In genomic region chr20:44501448-44501847, GRCh38 we compare ENCODE assay signal across 14 cellular contexts. TPM values are rescaled to one million over a fixed set of nuclear protein-coding genes. Genes with fewer than 3 reads are reported as not detected.
DNase-seq lines count a peak whose midpoint lies in the region; ATAC-seq and TF ChIP-seq lines count a peak whose summit lies in the region.
"Had no signal": no experiment of that assay in that cellular context is flagged by ENCODE, and none has a peak within 500 bp of the region (broad histone marks: within the 10 kb centered on the region; RNA-seq: fewer than 3 reads in every experiment).

No MANE protein-coding gene starts in this region.

- peaks cover 3 to 14% of the 10 kb centered on the region in 2 donors for H3K4me1 ChIP-seq in adrenal gland (replicated peaks in 1 of 2)
- H3K4me1 ChIP-seq in left ventricle myocardium inferior: peaks cover 22% of the 10 kb centered on the region
- H3K4me1 ChIP-seq in esophagus squamous epithelium: peaks cover 4 to 22% (median 14%) of the 10 kb centered on the region in 3 donors
- H3K4me1 ChIP-seq: lower lobe of right lung had no signal

- H3K27ac ChIP-seq in adrenal gland (peak overlapping the region in 3 of 5 donors; percentile 30 to 57 (median 38)), left ventricle myocardium inferior (replicated peaks) (peak overlapping the region; percentile 28), esophagus squamous epithelium (no peak overlapping the region)
- H3K27ac ChIP-seq: HL-60, lower lobe of right lung, SJSA1 had no signal

- H3K36me3 Mint-ChIP-seq in activated naive CD8-positive, alpha-beta T cell: peaks cover 13% of the 10 kb centered on the region
- peaks cover 45% of the 10 kb centered on the region for H3K36me3 Mint-ChIP-seq in activated naive CD8-positive, alpha-beta T cell treated with anti-CD3 and anti-CD28 coated beads, Interleukin-2, amount 50 U/mL, for 24 hours (ENCODE audit: low read depth)
- H3K36me3 Mint-ChIP-seq in stimulated activated effector memory CD8-positive, alpha-beta T cell treated with anti-CD3 and anti-CD28 coated beads, Interleukin-12 subunit alpha, Interleukin-12 subunit beta, amount 100 ng/mL, for 72 hours: peaks cover 100% of the 10 kb centered on the region

- DNase-seq in activated naive CD8-positive, alpha-beta T cell treated with anti-CD3 and anti-CD28 coated beads, Interleukin-2, amount 50 U/mL, for 24 hours: no peak
- DNase-seq in adrenal gland: peak in 6 of 7 donors; percentile 49 to 78 (median 68)
- DNase-seq in left ventricle myocardium inferior: no peak
- DNase-seq in stimulated activated effector memory CD8-positive, alpha-beta T cell treated with anti-CD3 and anti-CD28 coated beads, Interleukin-12 subunit alpha, Interleukin-12 subunit beta, amount 100 ng/mL, for 72 hours (ENCODE audit: low spot score in 2 of 2): no peak
- no peak for DNase-seq in esophagus squamous epithelium (lab: John Stamatoyannopoulos, UW)
- no peak for DNase-seq in NCI-H2196 treated with DMSO at 0.1 percent for 48 hours (lab: John Stamatoyannopoulos, UW; ENCODE audit: unreplicated experiment)
- DNase-seq in ACHN: no peak
- DNase-seq: activated CD8-positive, alpha-beta memory T cell treated with anti-CD3 and anti-CD28 coated beads, Interleukin-2, amount 50 U/mL, for 48 hours; anterior cingulate cortex; hippocampal formation; lower lobe of right lung had no signal

- peaks cover 0 to 89% of the 10 kb centered on the region in 2 donors for H3K36me3 ChIP-seq in adrenal gland (replicated peaks in 1 of 2)
- H3K36me3 ChIP-seq in left ventricle myocardium inferior: peaks cover 100% of the 10 kb centered on the region
- H3K36me3 ChIP-seq in esophagus squamous epithelium: peaks cover 22 to 99% (median 53%) of the 10 kb centered on the region in 3 donors

- in situ Hi-C loops in ACHN (cut with HindIII; ENCODE audit: low pct_ligation_motif_present, low pct_unique_long_range_greater_than_20kb, low sequenced_read_pairs): no loop called here

- intact Hi-C loops in adrenal gland (cut with DNase I) (no loop called here), left ventricle myocardium inferior (cut with micrococcal nuclease) (no loop called here), esophagus squamous epithelium (cut with DNase I) (no loop called here)

- peak overlapping the region; percentile 13 for H3K27ac Mint-ChIP-seq in activated naive CD8-positive, alpha-beta T cell
- no peak overlapping the region for H3K27ac Mint-ChIP-seq in activated naive CD8-positive, alpha-beta T cell treated with anti-CD3 and anti-CD28 coated beads, Interleukin-2, amount 50 U/mL, for 24 hours
- peak overlapping the region; percentile 66 for H3K27ac Mint-ChIP-seq in stimulated activated effector memory CD8-positive, alpha-beta T cell treated with anti-CD3 and anti-CD28 coated beads, Interleukin-12 subunit alpha, Interleukin-12 subunit beta, amount 100 ng/mL, for 72 hours

- TF ChIP-seq CTCF in adrenal gland (IDR thresholded peaks at IDR 0.05) (no peak), left ventricle myocardium inferior (IDR thresholded peaks at IDR 0.05; ENCODE audit: borderline replicate concordance) (no peak), esophagus squamous epithelium (IDR thresholded peaks at IDR 0.05) (no peak)

- H3K27me3 Mint-ChIP-seq in activated naive CD8-positive, alpha-beta T cell: no peaks in the 10 kb centered on the region
- no peaks in the 10 kb centered on the region for H3K27me3 Mint-ChIP-seq in activated naive CD8-positive, alpha-beta T cell treated with anti-CD3 and anti-CD28 coated beads, Interleukin-2, amount 50 U/mL, for 24 hours

- no peaks in the 10 kb centered on the region for H3K9me3 Mint-ChIP-seq in activated naive CD8-positive, alpha-beta T cell (ENCODE audit: low read depth)
- no peaks in the 10 kb centered on the region for H3K9me3 Mint-ChIP-seq in activated naive CD8-positive, alpha-beta T cell treated with anti-CD3 and anti-CD28 coated beads, Interleukin-2, amount 50 U/mL, for 24 hours
- H3K9me3 Mint-ChIP-seq in stimulated activated effector memory CD8-positive, alpha-beta T cell treated with anti-CD3 and anti-CD28 coated beads, Interleukin-12 subunit alpha, Interleukin-12 subunit beta, amount 100 ng/mL, for 72 hours: no peaks in the 10 kb centered on the region

- no peak for ATAC-seq in activated naive CD8-positive, alpha-beta T cell treated with anti-CD3 and anti-CD28 coated beads, Interleukin-2, amount 50 U/mL, for 24 hours
- ATAC-seq in stimulated activated effector memory CD8-positive, alpha-beta T cell treated with anti-CD3 and anti-CD28 coated beads, Interleukin-12 subunit alpha, Interleukin-12 subunit beta, amount 100 ng/mL, for 72 hours: no peak
- ATAC-seq: lower lobe of right lung had no signal

- peaks cover 14% of the 10 kb centered on the region for H3K4me1 Mint-ChIP-seq in activated naive CD8-positive, alpha-beta T cell (ENCODE audit: low read depth)
- peaks cover 20% of the 10 kb centered on the region for H3K4me1 Mint-ChIP-seq in activated naive CD8-positive, alpha-beta T cell treated with anti-CD3 and anti-CD28 coated beads, Interleukin-2, amount 50 U/mL, for 24 hours
- H3K4me1 Mint-ChIP-seq in stimulated activated effector memory CD8-positive, alpha-beta T cell treated with anti-CD3 and anti-CD28 coated beads, Interleukin-12 subunit alpha, Interleukin-12 subunit beta, amount 100 ng/mL, for 72 hours: peaks cover 26% of the 10 kb centered on the region

- H3K27me3 ChIP-seq in adrenal gland (no peaks in the 10 kb centered on the region), left ventricle myocardium inferior (ENCODE audit: low read depth) (no peaks in the 10 kb centered on the region), esophagus squamous epithelium (no peaks in the 10 kb centered on the region)
- H3K27me3 ChIP-seq: SJSA1 had no signal

- H3K4me3 Mint-ChIP-seq in activated naive CD8-positive, alpha-beta T cell: no peak overlapping the region
- H3K4me3 Mint-ChIP-seq in activated naive CD8-positive, alpha-beta T cell treated with anti-CD3 and anti-CD28 coated beads, Interleukin-2, amount 50 U/mL, for 24 hours: no peak overlapping the region
- no peak overlapping the region for H3K4me3 Mint-ChIP-seq in stimulated activated effector memory CD8-positive, alpha-beta T cell treated with anti-CD3 and anti-CD28 coated beads, Interleukin-12 subunit alpha, Interleukin-12 subunit beta, amount 100 ng/mL, for 72 hours

- H3K9me3 ChIP-seq in adrenal gland (replicated peaks in 1 of 3): no peaks in the 10 kb centered on the region
- H3K9me3 ChIP-seq in left ventricle myocardium inferior (replicated peaks): no peaks in the 10 kb centered on the region
- no peaks in the 10 kb centered on the region for H3K9me3 ChIP-seq in esophagus squamous epithelium
- H3K9me3 ChIP-seq: lower lobe of right lung, SJSA1 had no signal

- WGBS in adrenal gland, 4 donors: 28 to 54% (median 50%) methylated on average over 5 of the region's 5 CpGs
- 79 to 95% methylated on average over 5 of the region's 5 CpGs for WGBS in esophagus squamous epithelium, 2 donors

- H3K4me3 ChIP-seq in adrenal gland (no peak overlapping the region), left ventricle myocardium inferior (no peak overlapping the region), esophagus squamous epithelium (no peak overlapping the region)
- H3K4me3 ChIP-seq: lower lobe of right lung, SJSA1 had no signal

- TF ChIP-seq POLR2A in adrenal gland (IDR thresholded peaks at IDR 0.05): no peak
- no peak for TF ChIP-seq POLR2A in esophagus squamous epithelium (IDR thresholded peaks at IDR 0.05)

RNA-seq across cellular contexts. Expression of gene SERINC3, which starts 20.4 kb away (rescaled TPM):
- total RNA-seq in adrenal gland (100 to 1,000 TPM; 105 to 213 (median 158) TPM), left ventricle myocardium inferior (88.4 TPM), esophagus squamous epithelium (10 to 100 TPM; 41.7 to 83.9 (median 59.4) TPM)
- 100 to 1,000 TPM in 1 of 3 donors, 10 to 100 TPM in 2; 51.5 to 137 (median 54.5) TPM for polyA plus RNA-seq in adrenal gland

RNA-seq across cellular contexts. Expression of gene TTPAL, which starts 25.8 kb away (rescaled TPM):
- total RNA-seq in adrenal gland (10 to 100 TPM in 7 of 8 donors, 1 to 10 TPM in 1; 8.7 to 17.8 (median 13.4) TPM), left ventricle myocardium inferior (4.5 TPM), esophagus squamous epithelium (10 to 100 TPM in 3 of 4 donors, 1 to 10 TPM in 1; 7.9 to 13.0 (median 11.6) TPM)
- polyA plus RNA-seq in adrenal gland: 1 to 10 TPM; 4.2 to 8.5 (median 5.9) TPM

Comparison
In these comparisons a context has a peak if more than half of its experiments do, and no peak if none do; other contexts are left out.
1. DNase-seq: peak in adrenal gland (6 of 7); none in activated naive CD8-positive, alpha-beta T cell treated with anti-CD3 and anti-CD28 coated beads, Interleukin-2, amount 50 U/mL, for 24 hours (single experiment), left ventricle myocardium inferior (single experiment), stimulated activated effector memory CD8-positive, alpha-beta T cell treated with anti-CD3 and anti-CD28 coated beads, Interleukin-12 subunit alpha, Interleukin-12 subunit beta, amount 100 ng/mL, for 72 hours (0 of 2), esophagus squamous epithelium (single experiment), NCI-H2196 treated with DMSO at 0.1 percent for 48 hours (single experiment) and ACHN (single experiment).
2. H3K27ac ChIP-seq: peak in adrenal gland (3 of 5) and left ventricle myocardium inferior (single experiment); none in esophagus squamous epithelium (0 of 4).